Comparison of ENCODE assay signal across 8 cellular contexts in genomic region chr5:134524219-134524825, GRCh38. TPM values are rescaled to one million over a fixed set of nuclear protein-coding genes. Genes with fewer than 3 reads are reported as not detected.
DNase-seq lines count a peak whose midpoint lies in the region; ATAC-seq, FAIRE-seq and TF ChIP-seq lines count a peak whose summit lies in the region.

No MANE protein-coding gene starts in this region.

- no peaks in the 10 kb centered on the region for H3K27me3 ChIP-seq in lower lobe of right lung (ENCODE audit: low read depth)

- no peak for FAIRE-seq in A549 (lab: Jason Lieb, UNC)

- under 1% methylated on average over 33 of the region's 43 CpGs for WGBS in A549 (ENCODE audit: missing lambda C conversion rate)

- POLR2A ChIA-PET in A549 (lab: Yijun Ruan, JAX), result interaction anchor here (0.6 to 5.8 kb wide), 22 partner anchors 10 to 744 kb away, joined by 3 to 77 read pairs (median 4); partner anchors contain the start of genes CDKN2AIPNL, SKP1, UBE2B and VDAC1

- TF ChIP-seq CTCF in A549 (IDR thresholded peaks at IDR 0.05) (no peak), lower lobe of right lung (IDR thresholded peaks at IDR 0.05) (no peak)

- H3K4me2 ChIP-seq in A549, result peak overlapping the region; percentile 97

- peak overlapping the region; percentile 99 to 100 for H3K27ac ChIP-seq in A549
- peak overlapping the region; percentile 99 for H3K27ac ChIP-seq in lower lobe of right lung

- CTCF ChIA-PET in A549 (lab: Yijun Ruan, JAX), result interaction anchor here (0.7 to 13.2 kb wide), 13 partner anchors 10 to 220 kb away, joined by 3 to 149 read pairs (median 11); partner anchors contain the start of gene CDKN2AIPNL

- peak; percentile 19 to 36 for ATAC-seq in A549
- peak; percentile 26 for ATAC-seq in GM18511 (IDR thresholded peaks at IDR 0.05; ENCODE audit: unreplicated experiment)
- peak; percentile 63 to 70 for ATAC-seq in lower lobe of right lung
- ATAC-seq in GM19328 (IDR thresholded peaks at IDR 0.05; ENCODE audit: unreplicated experiment), result no peak

- TF ChIP-seq RAD21 in A549 (conservative IDR thresholded peaks at IDR 0.05 in 1 of 2, IDR thresholded peaks at IDR 0.05 in 1 of 2), result peak; percentile 31 to 51; a peak in 4 of 5 replicates

- DNase-seq in A549 (ENCODE audit: low read depth in 1 of 2, low spot score in 1 of 2), result peak; percentile 78 to 88
- peak; percentile 39 to 82 for DNase-seq in NCI-H526 (lab: John Stamatoyannopoulos, UW)
- DNase-seq in activated CD8-positive, alpha-beta memory T cell treated with anti-CD3 and anti-CD28 coated beads for 4 hours (ENCODE audit: low read depth in 2 of 2), result peak; percentile 38 to 41
- peak; percentile 60 for DNase-seq in effector CD8-positive, alpha-beta T cell (lab: John Stamatoyannopoulos, UW)
- peak; percentile 90 for DNase-seq in lower lobe of right lung
- peak; percentile 53 to 58 for DNase-seq in stimulated activated CD4-positive, alpha-beta T cell treated with anti-CD3 and anti-CD28 coated beads, Interleukin-4, amount 100 ng/mL, for 48 hours (ENCODE audit: low read depth in 2 of 2)

- TF ChIP-seq POLR2A in A549 (IDR thresholded peaks at IDR 0.05; ENCODE audit: low read length), result peak; percentile 43

- H3K4me3 ChIP-seq in A549 (peak overlapping the region; percentile 82), lower lobe of right lung (peak overlapping the region; percentile 98)

- TF ChIP-seq EP300 in A549 (IDR thresholded peaks at IDR 0.05), result no peak

- no peaks in the 10 kb centered on the region for H3K36me3 ChIP-seq in lower lobe of right lung

- H3K4me1 ChIP-seq in A549, result peaks cover 31% of the 10 kb centered on the region
- peaks cover 26% of the 10 kb centered on the region for H3K4me1 ChIP-seq in lower lobe of right lung

- H3K9me3 ChIP-seq in A549 (no peaks in the 10 kb centered on the region), lower lobe of right lung (no peaks in the 10 kb centered on the region)

- intact Hi-C loops in lower lobe of right lung (cut with DNase I), result no loop called here

TF ChIP-seq in A549, 52 proteins besides CTCF, POLR2A, EP300 and RAD21 (continues in another document):
- TF ChIP-seq TFCP2L1 (CRISPR knock-in tag; IDR thresholded peaks at IDR 0.05) (peak; percentile 76), NPAS2 (CRISPR knock-in tag; IDR thresholded peaks at IDR 0.05; ENCODE audit: borderline replicate concordance) (no peak), JUNB (IDR thresholded peaks at IDR 0.05) (no peak), MAX (IDR thresholded peaks at IDR 0.05) (peak; percentile 92), FOSL2 (IDR thresholded peaks at IDR 0.05) (no peak), FOSL2 (CRISPR knock-in tag; IDR thresholded peaks at IDR 0.05) (no peak), CEBPB (IDR thresholded peaks at IDR 0.05) (no peak), HOXB13 (CRISPR knock-in tag; IDR thresholded peaks at IDR 0.05; ENCODE audit: low read depth) (no peak), EHMT2 (IDR thresholded peaks at IDR 0.05; ENCODE audit: low read depth) (no peak), TP53 (CRISPR knock-in tag; IDR thresholded peaks at IDR 0.05) (0 out of 2 replicates have a peak, but pooled peaks have one; percentile 10), EHF (CRISPR knock-in tag; IDR thresholded peaks at IDR 0.05) (0 out of 2 replicates have a peak, but pooled peaks have one; percentile 27), SREBF2 (IDR thresholded peaks at IDR 0.05) (no peak), NR3C1 (IDR thresholded peaks at IDR 0.05) (no peak), ESRRA (IDR thresholded peaks at IDR 0.05; ENCODE audit: borderline replicate concordance, low read length) (no peak), PBX3 (IDR thresholded peaks at IDR 0.05) (peak; percentile 61; the same call in 1 of the 2 replicates), HEYL (CRISPR knock-in tag; IDR thresholded peaks at IDR 0.05) (no peak), CBX8 (IDR thresholded peaks at IDR 0.05) (no peak), BCL3 (IDR thresholded peaks at IDR 0.05) (peak; percentile 19; the same call in 1 of the 3 replicates), E2F6 (IDR thresholded peaks at IDR 0.05; ENCODE audit: borderline replicate concordance, low read depth) (no peak; the same call in 1 of the 2 replicates), SMC3 (IDR thresholded peaks at IDR 0.05) (peak; percentile 46), NFE2L2 (conservative IDR thresholded peaks at IDR 0.05; ENCODE audit: low read length) (no peak), HDAC2 (IDR thresholded peaks at IDR 0.05) (no peak), RCOR1 (IDR thresholded peaks at IDR 0.05; ENCODE audit: low read depth, low read length) (no peak), ELK1 (IDR thresholded peaks at IDR 0.05; ENCODE audit: low read depth, low read length) (no peak), HES2 (IDR thresholded peaks at IDR 0.05) (no peak), MAZ (IDR thresholded peaks at IDR 0.05; ENCODE audit: borderline replicate concordance, low read depth, low read length) (no peak), FOXS1 (CRISPR knock-in tag; IDR thresholded peaks at IDR 0.05) (0 out of 2 replicates have a peak, but pooled peaks have one; percentile 50), POLR2AphosphoS2 (conservative IDR thresholded peaks at IDR 0.05; ENCODE audit: low read length) (no peak), HOXA7 (CRISPR knock-in tag; IDR thresholded peaks at IDR 0.05) (peak; percentile 49; the same call in 1 of the 2 replicates), JUN (IDR thresholded peaks at IDR 0.05) (peak; percentile 44 to 83; a peak in 4 of 5 replicates), RARB (CRISPR knock-in tag; IDR thresholded peaks at IDR 0.05) (no peak), CHD4 (IDR thresholded peaks at IDR 0.05; ENCODE audit: borderline replicate concordance) (no peak), RNF2 (IDR thresholded peaks at IDR 0.05; ENCODE audit: borderline replicate concordance, low read depth) (no peak), CBX2 (IDR thresholded peaks at IDR 0.05; ENCODE audit: borderline replicate concordance, low read depth) (no peak), BHLHE40 (IDR thresholded peaks at IDR 0.05; ENCODE audit: low read depth, low read length) (no peak)

RNA-seq across cellular contexts. Expression of gene JADE2, which starts 1.1 kb away (rescaled TPM):
- polyA plus RNA-seq in A549 (2011; rRNA removed) (21.7 and 24.0 TPM in 2 replicates), A549 (2017; fragmentation: RNase III; extraction: RNeasy Plus Mini Kit Qiagen cat#74134 plus additional on column Dnase treatment) (23.7 to 27.1 TPM (median 27.0 TPM) in 3 replicates)
- polyA plus RNA-seq in A549 (2012; cell fraction: cytosol; rRNA removed), result 21.2 and 29.1 TPM in 2 replicates
- polyA plus RNA-seq in A549 (2012; cell fraction: nucleus; rRNA removed), result 30.8 and 36.0 TPM in 2 replicates
- 48.2 and 50.5 TPM in 2 replicates for polyA minus RNA-seq in A549 (2011; rRNA and poly(A)+ RNA removed)
- total RNA-seq in lower lobe of right lung, result 79.4 TPM

Comparison
In these comparisons a context has a peak if more than half of its experiments do, and no peak if none do; other contexts are left out.
1. DNase-seq: peak in every context shown above with its lines; median percentile 90 in lower lobe of right lung; 83 in A549; 60 in NCI-H526; 60 in effector CD8-positive, alpha-beta T cell; 56 in stimulated activated CD4-positive, alpha-beta T cell treated with anti-CD3 and anti-CD28 coated beads, Interleukin-4, amount 100 ng/mL, for 48 hours; 40 in activated CD8-positive, alpha-beta memory T cell treated with anti-CD3 and anti-CD28 coated beads for 4 hours.